Comparison of ENCODE assay signal across 1 cellular context in the genomic region with DNA sequence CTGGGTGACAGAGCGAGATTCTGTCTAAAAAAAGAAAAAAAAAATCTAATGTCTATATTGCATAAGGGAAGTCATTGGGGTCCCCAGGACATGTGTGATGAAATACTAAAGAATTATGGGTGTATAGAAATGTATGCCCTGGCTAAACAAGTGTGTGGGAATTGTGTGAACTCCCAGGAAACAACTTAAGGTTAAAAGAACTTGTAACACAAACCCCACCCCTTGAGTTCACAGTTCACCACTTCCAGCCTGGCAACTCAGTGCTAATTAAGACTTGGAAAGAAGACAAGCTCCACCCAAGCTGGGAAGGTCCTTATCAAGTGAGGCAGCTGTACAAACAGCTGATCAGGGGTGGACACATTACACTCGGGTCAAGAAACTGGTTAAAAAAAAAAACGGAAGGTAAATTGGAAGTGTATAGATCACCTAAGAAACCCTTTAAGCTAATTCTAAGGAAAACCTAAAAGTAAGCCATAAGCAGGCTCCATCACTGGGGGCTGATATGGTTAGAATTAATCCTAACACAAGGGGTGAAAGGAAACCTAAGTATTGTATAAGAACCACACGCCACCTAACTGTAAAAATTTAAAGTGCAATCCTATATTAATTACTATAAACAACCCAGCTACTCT.
TF ChIP-seq lines count a peak whose summit lies in the region.

No MANE protein-coding gene starts in this region.

TF ChIP-seq in K562, 482 proteins besides CTCF, POLR2A, EP300 and RAD21 (continued from another document and continues in another):
- TF ChIP-seq, protein P1, sequence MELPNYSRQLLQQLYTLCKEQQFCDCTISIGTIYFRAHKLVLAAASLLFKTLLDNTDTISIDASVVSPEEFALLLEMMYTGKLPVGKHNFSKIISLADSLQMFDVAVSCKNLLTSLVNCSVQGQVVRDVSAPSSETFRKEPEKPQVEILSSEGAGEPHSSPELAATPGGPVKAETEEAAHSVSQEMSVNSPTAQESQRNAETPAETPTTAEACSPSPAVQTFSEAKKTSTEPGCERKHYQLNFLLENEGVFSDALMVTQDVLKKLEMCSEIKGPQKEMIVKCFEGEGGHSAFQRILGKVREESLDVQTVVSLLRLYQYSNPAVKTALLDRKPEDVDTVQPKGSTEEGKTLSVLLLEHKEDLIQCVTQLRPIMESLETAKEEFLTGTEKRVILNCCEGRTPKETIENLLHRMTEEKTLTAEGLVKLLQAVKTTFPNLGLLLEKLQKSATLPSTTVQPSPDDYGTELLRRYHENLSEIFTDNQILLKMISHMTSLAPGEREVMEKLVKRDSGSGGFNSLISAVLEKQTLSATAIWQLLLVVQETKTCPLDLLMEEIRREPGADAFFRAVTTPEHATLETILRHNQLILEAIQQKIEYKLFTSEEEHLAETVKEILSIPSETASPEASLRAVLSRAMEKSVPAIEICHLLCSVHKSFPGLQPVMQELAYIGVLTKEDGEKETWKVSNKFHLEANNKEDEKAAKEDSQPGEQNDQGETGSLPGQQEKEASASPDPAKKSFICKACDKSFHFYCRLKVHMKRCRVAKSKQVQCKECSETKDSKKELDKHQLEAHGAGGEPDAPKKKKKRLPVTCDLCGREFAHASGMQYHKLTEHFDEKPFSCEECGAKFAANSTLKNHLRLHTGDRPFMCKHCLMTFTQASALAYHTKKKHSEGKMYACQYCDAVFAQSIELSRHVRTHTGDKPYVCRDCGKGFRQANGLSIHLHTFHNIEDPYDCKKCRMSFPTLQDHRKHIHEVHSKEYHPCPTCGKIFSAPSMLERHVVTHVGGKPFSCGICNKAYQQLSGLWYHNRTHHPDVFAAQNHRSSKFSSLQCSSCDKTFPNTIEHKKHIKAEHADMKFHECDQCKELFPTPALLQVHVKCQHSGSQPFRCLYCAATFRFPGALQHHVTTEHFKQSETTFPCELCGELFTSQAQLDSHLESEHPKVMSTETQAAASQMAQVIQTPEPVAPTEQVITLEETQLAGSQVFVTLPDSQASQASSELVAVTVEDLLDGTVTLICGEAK (IDR thresholded peaks at IDR 0.05) = 0 out of 2 replicates have a peak, but pooled peaks have one; percentile 6
- TF ChIP-seq, protein P1 (CRISPR knock-in tag; IDR thresholded peaks at IDR 0.05) = no peak
- TF ChIP-seq CCNT2 (IDR thresholded peaks at IDR 0.05; ENCODE audit: borderline replicate concordance, extremely low read depth, insufficient read length, low read depth, low read length) = no peak
- no peak for TF ChIP-seq SIX5 (IDR thresholded peaks at IDR 0.05; ENCODE audit: borderline replicate concordance in 1 of 2, insufficient read depth in 1 of 2, low read depth in 1 of 2, low read length in 2 of 2)
- no peak for TF ChIP-seq HDGF (IDR thresholded peaks at IDR 0.05)
- TF ChIP-seq JUND (IDR thresholded peaks at IDR 0.05; ENCODE audit: borderline replicate concordance, low read depth, low read length) = peak; percentile 44; the same call in 1 of the 2 replicates
- TF ChIP-seq JUND (tag; IDR thresholded peaks at IDR 0.05; ENCODE audit: borderline replicate concordance, low read depth, low read length) = peak; percentile 40; the same call in 2 of the 3 replicates
- TF ChIP-seq PHF20 (IDR thresholded peaks at IDR 0.05; ENCODE audit: partially characterized antibody) = no peak
- no peak for TF ChIP-seq SRF (CRISPR knock-in tag; IDR thresholded peaks at IDR 0.05)
- TF ChIP-seq SAFB2 (IDR thresholded peaks at IDR 0.05; ENCODE audit: borderline replicate concordance, low read depth, low read length, severe bottlenecking) = no peak
- no peak for TF ChIP-seq HNRNPLL (IDR thresholded peaks at IDR 0.05; ENCODE audit: low read depth, low read length, poor library complexity, severe bottlenecking)
- TF ChIP-seq CEBPG (CRISPR knock-in tag; IDR thresholded peaks at IDR 0.05) = peak; percentile 48; the same call in 1 of the 2 replicates
- peak; percentile 85 to 91 for TF ChIP-seq CEBPG (tag; conservative IDR thresholded peaks at IDR 0.05 in 1 of 2, IDR thresholded peaks at IDR 0.05 in 1 of 2)
- TF ChIP-seq, protein P2, sequence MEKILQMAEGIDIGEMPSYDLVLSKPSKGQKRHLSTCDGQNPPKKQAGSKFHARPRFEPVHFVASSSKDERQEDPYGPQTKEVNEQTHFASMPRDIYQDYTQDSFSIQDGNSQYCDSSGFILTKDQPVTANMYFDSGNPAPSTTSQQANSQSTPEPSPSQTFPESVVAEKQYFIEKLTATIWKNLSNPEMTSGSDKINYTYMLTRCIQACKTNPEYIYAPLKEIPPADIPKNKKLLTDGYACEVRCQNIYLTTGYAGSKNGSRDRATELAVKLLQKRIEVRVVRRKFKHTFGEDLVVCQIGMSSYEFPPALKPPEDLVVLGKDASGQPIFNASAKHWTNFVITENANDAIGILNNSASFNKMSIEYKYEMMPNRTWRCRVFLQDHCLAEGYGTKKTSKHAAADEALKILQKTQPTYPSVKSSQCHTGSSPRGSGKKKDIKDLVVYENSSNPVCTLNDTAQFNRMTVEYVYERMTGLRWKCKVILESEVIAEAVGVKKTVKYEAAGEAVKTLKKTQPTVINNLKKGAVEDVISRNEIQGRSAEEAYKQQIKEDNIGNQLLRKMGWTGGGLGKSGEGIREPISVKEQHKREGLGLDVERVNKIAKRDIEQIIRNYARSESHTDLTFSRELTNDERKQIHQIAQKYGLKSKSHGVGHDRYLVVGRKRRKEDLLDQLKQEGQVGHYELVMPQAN (IDR thresholded peaks at IDR 0.05; ENCODE audit: borderline replicate concordance) = 0 out of 2 replicates have a peak, but pooled peaks have one; percentile 8
- TF ChIP-seq TFAM (CRISPR knock-in tag; conservative IDR thresholded peaks at IDR 0.05) = no peak
- TF ChIP-seq ZNF785 (CRISPR knock-in tag; IDR thresholded peaks at IDR 0.05) = no peak
- peak; percentile 65 for TF ChIP-seq SUPT5H (IDR thresholded peaks at IDR 0.05)
- TF ChIP-seq TAF7 (tag; IDR thresholded peaks at IDR 0.05) = no peak
- TF ChIP-seq SMARCA5 (IDR thresholded peaks at IDR 0.05) = no peak
- no peak for TF ChIP-seq GTF2A2 (tag; IDR thresholded peaks at IDR 0.05)
- TF ChIP-seq NCOA4 (IDR thresholded peaks at IDR 0.05; ENCODE audit: partially characterized antibody) = no peak
- TF ChIP-seq U2AF2 (optimal IDR thresholded peaks at IDR 0.05; ENCODE audit: low read depth, low read length) = no peak
- TF ChIP-seq, protein P3, sequence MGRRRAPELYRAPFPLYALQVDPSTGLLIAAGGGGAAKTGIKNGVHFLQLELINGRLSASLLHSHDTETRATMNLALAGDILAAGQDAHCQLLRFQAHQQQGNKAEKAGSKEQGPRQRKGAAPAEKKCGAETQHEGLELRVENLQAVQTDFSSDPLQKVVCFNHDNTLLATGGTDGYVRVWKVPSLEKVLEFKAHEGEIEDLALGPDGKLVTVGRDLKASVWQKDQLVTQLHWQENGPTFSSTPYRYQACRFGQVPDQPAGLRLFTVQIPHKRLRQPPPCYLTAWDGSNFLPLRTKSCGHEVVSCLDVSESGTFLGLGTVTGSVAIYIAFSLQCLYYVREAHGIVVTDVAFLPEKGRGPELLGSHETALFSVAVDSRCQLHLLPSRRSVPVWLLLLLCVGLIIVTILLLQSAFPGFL (CRISPR knock-in tag; IDR thresholded peaks at IDR 0.05) = no peak
- TF ChIP-seq, protein P4, sequence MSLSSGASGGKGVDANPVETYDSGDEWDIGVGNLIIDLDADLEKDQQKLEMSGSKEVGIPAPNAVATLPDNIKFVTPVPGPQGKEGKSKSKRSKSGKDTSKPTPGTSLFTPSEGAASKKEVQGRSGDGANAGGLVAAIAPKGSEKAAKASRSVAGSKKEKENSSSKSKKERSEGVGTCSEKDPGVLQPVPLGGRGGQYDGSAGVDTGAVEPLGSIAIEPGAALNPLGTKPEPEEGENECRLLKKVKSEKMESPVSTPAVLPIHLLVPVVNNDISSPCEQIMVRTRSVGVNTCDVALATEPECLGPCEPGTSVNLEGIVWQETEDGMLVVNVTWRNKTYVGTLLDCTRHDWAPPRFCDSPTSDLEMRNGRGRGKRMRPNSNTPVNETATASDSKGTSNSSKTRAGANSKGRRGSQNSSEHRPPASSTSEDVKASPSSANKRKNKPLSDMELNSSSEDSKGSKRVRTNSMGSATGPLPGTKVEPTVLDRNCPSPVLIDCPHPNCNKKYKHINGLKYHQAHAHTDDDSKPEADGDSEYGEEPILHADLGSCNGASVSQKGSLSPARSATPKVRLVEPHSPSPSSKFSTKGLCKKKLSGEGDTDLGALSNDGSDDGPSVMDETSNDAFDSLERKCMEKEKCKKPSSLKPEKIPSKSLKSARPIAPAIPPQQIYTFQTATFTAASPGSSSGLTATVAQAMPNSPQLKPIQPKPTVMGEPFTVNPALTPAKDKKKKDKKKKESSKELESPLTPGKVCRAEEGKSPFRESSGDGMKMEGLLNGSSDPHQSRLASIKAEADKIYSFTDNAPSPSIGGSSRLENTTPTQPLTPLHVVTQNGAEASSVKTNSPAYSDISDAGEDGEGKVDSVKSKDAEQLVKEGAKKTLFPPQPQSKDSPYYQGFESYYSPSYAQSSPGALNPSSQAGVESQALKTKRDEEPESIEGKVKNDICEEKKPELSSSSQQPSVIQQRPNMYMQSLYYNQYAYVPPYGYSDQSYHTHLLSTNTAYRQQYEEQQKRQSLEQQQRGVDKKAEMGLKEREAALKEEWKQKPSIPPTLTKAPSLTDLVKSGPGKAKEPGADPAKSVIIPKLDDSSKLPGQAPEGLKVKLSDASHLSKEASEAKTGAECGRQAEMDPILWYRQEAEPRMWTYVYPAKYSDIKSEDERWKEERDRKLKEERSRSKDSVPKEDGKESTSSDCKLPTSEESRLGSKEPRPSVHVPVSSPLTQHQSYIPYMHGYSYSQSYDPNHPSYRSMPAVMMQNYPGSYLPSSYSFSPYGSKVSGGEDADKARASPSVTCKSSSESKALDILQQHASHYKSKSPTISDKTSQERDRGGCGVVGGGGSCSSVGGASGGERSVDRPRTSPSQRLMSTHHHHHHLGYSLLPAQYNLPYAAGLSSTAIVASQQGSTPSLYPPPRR (CRISPR knock-in tag; IDR thresholded peaks at IDR 0.05; ENCODE audit: borderline replicate concordance) = no peak
- TF ChIP-seq ZNF316 (IDR thresholded peaks at IDR 0.05) = no peak
- TF ChIP-seq HLTF (IDR thresholded peaks at IDR 0.05) = no peak; the same call in 1 of the 2 replicates
- TF ChIP-seq, protein P5, sequence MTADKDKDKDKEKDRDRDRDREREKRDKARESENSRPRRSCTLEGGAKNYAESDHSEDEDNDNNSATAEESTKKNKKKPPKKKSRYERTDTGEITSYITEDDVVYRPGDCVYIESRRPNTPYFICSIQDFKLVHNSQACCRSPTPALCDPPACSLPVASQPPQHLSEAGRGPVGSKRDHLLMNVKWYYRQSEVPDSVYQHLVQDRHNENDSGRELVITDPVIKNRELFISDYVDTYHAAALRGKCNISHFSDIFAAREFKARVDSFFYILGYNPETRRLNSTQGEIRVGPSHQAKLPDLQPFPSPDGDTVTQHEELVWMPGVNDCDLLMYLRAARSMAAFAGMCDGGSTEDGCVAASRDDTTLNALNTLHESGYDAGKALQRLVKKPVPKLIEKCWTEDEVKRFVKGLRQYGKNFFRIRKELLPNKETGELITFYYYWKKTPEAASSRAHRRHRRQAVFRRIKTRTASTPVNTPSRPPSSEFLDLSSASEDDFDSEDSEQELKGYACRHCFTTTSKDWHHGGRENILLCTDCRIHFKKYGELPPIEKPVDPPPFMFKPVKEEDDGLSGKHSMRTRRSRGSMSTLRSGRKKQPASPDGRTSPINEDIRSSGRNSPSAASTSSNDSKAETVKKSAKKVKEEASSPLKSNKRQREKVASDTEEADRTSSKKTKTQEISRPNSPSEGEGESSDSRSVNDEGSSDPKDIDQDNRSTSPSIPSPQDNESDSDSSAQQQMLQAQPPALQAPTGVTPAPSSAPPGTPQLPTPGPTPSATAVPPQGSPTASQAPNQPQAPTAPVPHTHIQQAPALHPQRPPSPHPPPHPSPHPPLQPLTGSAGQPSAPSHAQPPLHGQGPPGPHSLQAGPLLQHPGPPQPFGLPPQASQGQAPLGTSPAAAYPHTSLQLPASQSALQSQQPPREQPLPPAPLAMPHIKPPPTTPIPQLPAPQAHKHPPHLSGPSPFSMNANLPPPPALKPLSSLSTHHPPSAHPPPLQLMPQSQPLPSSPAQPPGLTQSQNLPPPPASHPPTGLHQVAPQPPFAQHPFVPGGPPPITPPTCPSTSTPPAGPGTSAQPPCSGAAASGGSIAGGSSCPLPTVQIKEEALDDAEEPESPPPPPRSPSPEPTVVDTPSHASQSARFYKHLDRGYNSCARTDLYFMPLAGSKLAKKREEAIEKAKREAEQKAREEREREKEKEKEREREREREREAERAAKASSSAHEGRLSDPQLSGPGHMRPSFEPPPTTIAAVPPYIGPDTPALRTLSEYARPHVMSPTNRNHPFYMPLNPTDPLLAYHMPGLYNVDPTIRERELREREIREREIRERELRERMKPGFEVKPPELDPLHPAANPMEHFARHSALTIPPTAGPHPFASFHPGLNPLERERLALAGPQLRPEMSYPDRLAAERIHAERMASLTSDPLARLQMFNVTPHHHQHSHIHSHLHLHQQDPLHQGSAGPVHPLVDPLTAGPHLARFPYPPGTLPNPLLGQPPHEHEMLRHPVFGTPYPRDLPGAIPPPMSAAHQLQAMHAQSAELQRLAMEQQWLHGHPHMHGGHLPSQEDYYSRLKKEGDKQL (CRISPR knock-in tag; IDR thresholded peaks at IDR 0.05; ENCODE audit: borderline replicate concordance) = no peak
- peak; percentile 42; the same call in 1 of the 2 replicates for TF ChIP-seq L3MBTL2 (IDR thresholded peaks at IDR 0.05)
- TF ChIP-seq ZFP36 (IDR thresholded peaks at IDR 0.05; ENCODE audit: low read depth, low read length, partially characterized antibody) = no peak
- TF ChIP-seq XRCC4 (IDR thresholded peaks at IDR 0.05; ENCODE audit: extremely low read depth, insufficient read depth, insufficient read length) = no peak
